Comparison of ENCODE assay signal across 9 cellular contexts in the genomic region with DNA sequence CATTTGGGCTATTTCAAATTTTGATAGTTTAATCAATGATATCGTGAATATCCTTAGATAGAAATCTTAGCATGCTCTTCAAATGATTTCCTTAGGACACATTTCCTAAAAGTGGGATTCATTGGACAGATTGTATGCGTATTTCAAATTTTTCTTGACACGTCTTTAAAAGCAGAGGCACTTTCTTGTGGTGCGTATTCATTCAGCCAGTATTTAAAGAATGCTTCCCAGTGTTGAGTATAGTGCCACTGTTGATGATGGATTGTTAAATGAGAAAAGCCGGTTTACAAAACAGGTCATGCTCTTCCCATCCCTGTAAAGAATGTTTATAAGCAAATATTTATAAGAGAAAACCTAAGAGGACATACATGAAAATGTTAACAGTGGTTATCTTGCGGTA.
"Had no signal": no experiment of that assay in that cellular context is flagged by ENCODE, and none has a peak within 500 bp of the region (broad histone marks: within the 10 kb centered on the region; RNA-seq: fewer than 3 reads in every experiment).

No MANE protein-coding gene starts in this region.

- H3K4me1 ChIP-seq: HAP-1 had no signal

- DNase-seq: GM23248, GOT3, H7, HFFc6 had no signal

- H3K9me3 Mint-ChIP-seq: HFFc6 had no signal

- FAIRE-seq: HepG2, K562 had no signal

- ATAC-seq: HCT116, HepG2, K562 had no signal

- H3K9me3 ChIP-seq: HAP-1 had no signal

- H3K4me3 Mint-ChIP-seq: HFFc6 had no signal

- H3K4me3 ChIP-seq: GM23248, HAP-1, K562 had no signal

- H3K27ac ChIP-seq: GM23248, HL-60 had no signal

- H3K9ac ChIP-seq: GM23248 had no signal

- H3K27ac Mint-ChIP-seq: HFFc6 had no signal

- H2AFZ ChIP-seq: GM23248 had no signal
